Comparison of ENCODE assay signal across 14 cellular contexts in genomic region chr3:14410106-14410500, GRCh38. TPM values are rescaled to one million over a fixed set of nuclear protein-coding genes. Genes with fewer than 3 reads are reported as not detected.
A peak's percentile ranks its signal among the peaks of the same experiment; 100 is the strongest.
DNase-seq lines count a peak whose midpoint lies in the region; ATAC-seq, FAIRE-seq and TF ChIP-seq lines count a peak whose summit lies in the region.
"Had no signal": no experiment of that assay in that cellular context is flagged by ENCODE, and none has a peak within 500 bp of the region (broad histone marks: within the 10 kb centered on the region; RNA-seq: fewer than 3 reads in every experiment).

No MANE protein-coding gene starts in this region.

- peak overlapping the region in 2 of 3 experiments; percentile 15 to 39; a peak in 2 of 7 replicates for H3K27ac Mint-ChIP-seq in H9
- peak overlapping the region; percentile 71 for H3K27ac Mint-ChIP-seq in activated CD4-positive, alpha-beta memory T cell treated with anti-CD3 and anti-CD28 coated beads, Interleukin-2, amount 10 ng/mL, durations not matched to agents 7 days and 5 days
- no peak overlapping the region for H3K27ac Mint-ChIP-seq in T-cell
- H3K27ac Mint-ChIP-seq: memory B cell had no signal

- H3K36me3 ChIP-seq in mesenchymal stem cell (ENCODE audit: control insufficient read depth in 1 of 2, insufficient read depth in 2 of 2, low read depth in 1 of 2, low read length in 2 of 2), result peaks cover 6 to 48% of the 10 kb centered on the region in 2 experiments

- H3K79me1 ChIP-seq in H9 (ENCODE audit: insufficient read depth, low read depth, low read length, poor library complexity, severe bottlenecking) (peaks cover 14% of the 10 kb centered on the region), mesenchymal stem cell (replicated peaks; ENCODE audit: low read length, poor library complexity, severe bottlenecking) (peaks cover 11% of the 10 kb centered on the region)

- WGBS in A549 (ENCODE audit: missing lambda C conversion rate), result 47% methylated on average over 5 of the region's 5 CpGs
- WGBS in H9 (ENCODE audit: extremely low coverage, insufficient read length, low lambda C conversion rate), result no CpG with 5 or more reads among the region's 5 CpGs
- WGBS in mesenchymal stem cell, result 75% methylated on average over 3 of the region's 5 CpGs

- H3K18ac ChIP-seq in H9 (ENCODE audit: insufficient read length, low read depth, low read length) (no peak overlapping the region), mesenchymal stem cell (ENCODE audit: low read depth in 1 of 2, low read length in 2 of 2) (peak overlapping the region; percentile 79 to 85)

- FAIRE-seq in A549 (lab: Jason Lieb, UNC), result no peak
- FAIRE-seq: G401.6 had no signal

- no peak overlapping the region for H2BK20ac ChIP-seq in H9 (ENCODE audit: low read depth, low read length, poor library complexity, severe bottlenecking)

- no peak overlapping the region for H2BK120ac ChIP-seq in H9 (ENCODE audit: low read depth, low read length, poor library complexity, severe bottlenecking)
- H2BK120ac ChIP-seq in mesenchymal stem cell (ENCODE audit: low read depth, low read length), result no peak overlapping the region

- H4K5ac ChIP-seq in H9 (ENCODE audit: insufficient read length, low read depth, low read length), result no peak overlapping the region

- H4K91ac ChIP-seq in H9 (ENCODE audit: insufficient read length, low read depth, low read length), result no peak overlapping the region
- H4K91ac ChIP-seq in mesenchymal stem cell (ENCODE audit: low read length), result peak overlapping the region; percentile 94

- POLR2A ChIA-PET in A549 (lab: Yijun Ruan, JAX), result no interaction called here
- POLR2A ChIA-PET in activated CD4-positive, alpha-beta memory T cell treated with anti-CD3 and anti-CD28 coated beads, Interleukin-2, amount 10 ng/mL, durations not matched to agents 7 days and 5 days (lab: Charles Lee), result interaction anchor here (0.6 kb wide), 1 partner anchor 23 kb away, joined by 3 read pairs; no protein-coding TSS in a partner anchor
- POLR2A ChIA-PET in T-cell (lab: Charles Lee), result no interaction called here

- H3K23me2 ChIP-seq in H9 (ENCODE audit: insufficient read length, low read depth, low read length, poor library complexity, severe bottlenecking), result no peaks in the 10 kb centered on the region

- no peak overlapping the region for H3K56ac ChIP-seq in H9 (ENCODE audit: insufficient read length, low read depth, low read length)

- CTCF ChIA-PET in A549 (lab: Yijun Ruan, JAX) (interaction anchor here (1.7 kb wide), 1 partner anchor 52 kb away, joined by 5 read pairs; no protein-coding TSS in a partner anchor), T-cell (lab: Charles Lee) (no interaction called here)
- CTCF ChIA-PET in activated CD4-positive, alpha-beta memory T cell treated with anti-CD3 and anti-CD28 coated beads, Interleukin-2, amount 10 ng/mL, durations not matched to agents 7 days and 5 days (lab: Charles Lee), result interaction anchor here (1.7 kb wide), 1 partner anchor 149 kb away, joined by 3 read pairs; no protein-coding TSS in a partner anchor

- H3K27me3 Mint-ChIP-seq in H9 (ENCODE audit: low read depth), result no peaks in the 10 kb centered on the region
- H3K27me3 Mint-ChIP-seq in activated CD4-positive, alpha-beta memory T cell treated with anti-CD3 and anti-CD28 coated beads, Interleukin-2, amount 10 ng/mL, durations not matched to agents 7 days and 5 days, result no peaks in the 10 kb centered on the region
- H3K27me3 Mint-ChIP-seq in T-cell, result no peaks in the 10 kb centered on the region
- H3K27me3 Mint-ChIP-seq: memory B cell had no signal

- ATAC-seq in A549, result no peak
- no peak for ATAC-seq in HG03159 (IDR thresholded peaks at IDR 0.05; ENCODE audit: unreplicated experiment)
- no peak for ATAC-seq in T-cell (replicated peaks in 1 of 4)

- H3K4me2 ChIP-seq in A549 (peak overlapping the region; percentile 62), H9 (ENCODE audit: insufficient read depth, insufficient read length, low read length) (no peak overlapping the region), mesenchymal stem cell (ENCODE audit: low read length, poor library complexity, severe bottlenecking) (no peak overlapping the region)

- DNase-seq in A549 (ENCODE audit: low read depth in 1 of 2, low spot score in 1 of 2), result no peak
- DNase-seq in H9, result no peak
- no peak for DNase-seq in activated CD4-positive, alpha-beta memory T cell treated with anti-CD3 and anti-CD28 coated beads, Interleukin-2, amount 10 ng/mL, durations not matched to agents 7 days and 5 days
- no peak for DNase-seq in mesenchymal stem cell
- no peak for DNase-seq in COLO668 (lab: John Stamatoyannopoulos, UW; ENCODE audit: unreplicated experiment)
- DNase-seq in T-cell, result no peak
- DNase-seq in dedifferentiated amniotic fluid mesenchymal stem cell (ENCODE audit: extremely low spot score), result no peak
- DNase-seq: activated T-cell treated with anti-CD3 and anti-CD28 coated beads, Interleukin-2, amount 50 U/mL, for 1 hour; NCI-H1694 treated with DMSO at 0.1 percent for 48 hours; NCI-H526 treated with DMSO at 0.1 percent for 48 hours had no signal

- H4K20me1 ChIP-seq in H9 (ENCODE audit: control insufficient read depth, insufficient read depth, insufficient read length), result no peaks in the 10 kb centered on the region

- H3K9me3 Mint-ChIP-seq in H9, result no peaks in the 10 kb centered on the region; a peak in 1 of 5 replicates
- H3K9me3 Mint-ChIP-seq in activated CD4-positive, alpha-beta memory T cell treated with anti-CD3 and anti-CD28 coated beads, Interleukin-2, amount 10 ng/mL, durations not matched to agents 7 days and 5 days, result no peaks in the 10 kb centered on the region
- no peaks in the 10 kb centered on the region for H3K9me3 Mint-ChIP-seq in T-cell
- H3K9me3 Mint-ChIP-seq: memory B cell had no signal

- H3K23ac ChIP-seq in H9 (ENCODE audit: insufficient read length, low read depth, low read length) (no peak overlapping the region), mesenchymal stem cell (ENCODE audit: low read length in 2 of 2) (no peak overlapping the region)

- H3K4me3 ChIP-seq in A549 (no peak overlapping the region), mesenchymal stem cell (ENCODE audit: insufficient read depth in 1 of 2, low read depth in 1 of 2, low read length in 2 of 2) (no peak overlapping the region)

- no peak for TF ChIP-seq POLR2A in A549 (IDR thresholded peaks at IDR 0.05; ENCODE audit: low read length)

- peaks cover 27% of the 10 kb centered on the region; the same call in 1 of the 2 replicates for H3K79me2 ChIP-seq in H9 (ENCODE audit: insufficient read depth, low read length)

- H3K36me3 Mint-ChIP-seq in H9 (ENCODE audit: insufficient read depth in 1 of 3, low read depth in 3 of 3) (peaks cover 22 to 45% (median 30%) of the 10 kb centered on the region in 3 experiments), T-cell (peaks cover 18% of the 10 kb centered on the region)
- H3K36me3 Mint-ChIP-seq in activated CD4-positive, alpha-beta memory T cell treated with anti-CD3 and anti-CD28 coated beads, Interleukin-2, amount 10 ng/mL, durations not matched to agents 7 days and 5 days (ENCODE audit: low read depth), result peaks cover 30% of the 10 kb centered on the region

- TF ChIP-seq CTCF in A549 (IDR thresholded peaks at IDR 0.05), result no peak
- no peak for TF ChIP-seq CTCF in H9 (conservative IDR thresholded peaks at IDR 0.05)

- H2BK15ac ChIP-seq in H9 (ENCODE audit: low read depth, low read length), result no peak overlapping the region
- H2BK15ac ChIP-seq in mesenchymal stem cell (ENCODE audit: low read depth, poor library complexity, severe bottlenecking), result peak overlapping the region; percentile 26

- TF ChIP-seq EP300 in A549 (IDR thresholded peaks at IDR 0.05), result no peak

- H3K9me3 ChIP-seq in A549, result no peaks in the 10 kb centered on the region
- H3K9me3 ChIP-seq in H9 (ENCODE audit: control insufficient read depth, low read depth, low read length), result no peaks in the 10 kb centered on the region
- H3K9me3 ChIP-seq in mesenchymal stem cell (ENCODE audit: control insufficient read depth, low read length), result no peaks in the 10 kb centered on the region

- H2AFZ ChIP-seq in H9 (ENCODE audit: low read length) (no peak overlapping the region), mesenchymal stem cell (ENCODE audit: low read depth, low read length) (no peak overlapping the region)

- no peak overlapping the region for H3T11ph ChIP-seq in H9 (ENCODE audit: low read length)

- H2AK5ac ChIP-seq in H9 (ENCODE audit: insufficient read length, low read length) (no peak overlapping the region), mesenchymal stem cell (ENCODE audit: low read length, severe bottlenecking) (no peak overlapping the region)

- H3K4me1 Mint-ChIP-seq in H9, result peaks cover 47 to 66% of the 10 kb centered on the region in 2 experiments
- H3K4me1 Mint-ChIP-seq in activated CD4-positive, alpha-beta memory T cell treated with anti-CD3 and anti-CD28 coated beads, Interleukin-2, amount 10 ng/mL, durations not matched to agents 7 days and 5 days, result peaks cover 47% of the 10 kb centered on the region
- H3K4me1 Mint-ChIP-seq in T-cell, result peaks cover 37 to 57% (median 43%) of the 10 kb centered on the region in 3 donors

- H3K14ac ChIP-seq in H9 (ENCODE audit: insufficient read depth, low read length) (no peak overlapping the region), mesenchymal stem cell (ENCODE audit: low read length in 2 of 2) (no peak overlapping the region)

- H3K27ac ChIP-seq in A549 (peak overlapping the region; percentile 92 to 98), H9 (ENCODE audit: insufficient read length, low read depth, low read length) (no peak overlapping the region), mesenchymal stem cell (ENCODE audit: low read length, poor library complexity, severe bottlenecking) (peak overlapping the region; percentile 13)
- H3K27ac ChIP-seq: VCaP had no signal

- H3K4me1 ChIP-seq in A549 (peaks cover 99% of the 10 kb centered on the region), H9 (ENCODE audit: insufficient read depth, low read length) (peaks cover 9% of the 10 kb centered on the region; the same call in 1 of the 2 replicates), mesenchymal stem cell (ENCODE audit: control insufficient read depth, insufficient read depth, low read depth, low read length) (peaks cover 59% of the 10 kb centered on the region)

- H3K4ac ChIP-seq in H9 (ENCODE audit: low read depth, low read length) (no peak overlapping the region), mesenchymal stem cell (ENCODE audit: low read depth in 1 of 2, low read length in 2 of 2) (peak overlapping the region; percentile 60 to 78)

- no peak overlapping the region for H4K8ac ChIP-seq in H9 (replicated peaks; ENCODE audit: insufficient read length, low read depth, low read length)
- peak overlapping the region; percentile 93 for H4K8ac ChIP-seq in mesenchymal stem cell (ENCODE audit: low read length)

- TF ChIP-seq RAD21 in A549 (conservative IDR thresholded peaks at IDR 0.05 in 1 of 2, IDR thresholded peaks at IDR 0.05 in 1 of 2), result no peak

- H2BK5ac ChIP-seq in H9 (ENCODE audit: insufficient read length, low read length) (no peak overlapping the region), mesenchymal stem cell (ENCODE audit: low read depth, low read length, poor library complexity, severe bottlenecking) (no peak overlapping the region)

- H3K4me3 Mint-ChIP-seq in H9 (no peak overlapping the region), T-cell (no peak overlapping the region)
- no peak overlapping the region for H3K4me3 Mint-ChIP-seq in activated CD4-positive, alpha-beta memory T cell treated with anti-CD3 and anti-CD28 coated beads, Interleukin-2, amount 10 ng/mL, durations not matched to agents 7 days and 5 days
- H3K4me3 Mint-ChIP-seq: memory B cell had no signal

- H2BK12ac ChIP-seq in H9 (ENCODE audit: insufficient read length, low read depth, low read length) (no peak overlapping the region), mesenchymal stem cell (ENCODE audit: low read length in 2 of 2) (peak overlapping the region; percentile 49 to 85)

- no peak overlapping the region for H3K9ac ChIP-seq in H9 (ENCODE audit: extremely low read depth, insufficient read length, low read length)
- peak overlapping the region; percentile 35 for H3K9ac ChIP-seq in mesenchymal stem cell (ENCODE audit: low read length)

- H3K27me3 ChIP-seq in H9 (ENCODE audit: insufficient read depth, low read length) (no peaks in the 10 kb centered on the region), mesenchymal stem cell (ENCODE audit: control insufficient read depth in 1 of 2, insufficient read depth in 1 of 2, low read length in 2 of 2) (no peaks in the 10 kb centered on the region)

RNA-seq across cellular contexts. Expression of gene SLC6A6, which starts 7.7 kb away (rescaled TPM):
- polyA plus RNA-seq in A549 (2011; rRNA removed) (73.3 and 76.2 TPM in 2 replicates), A549 (2017; fragmentation: RNase III; extraction: RNeasy Plus Mini Kit Qiagen cat#74134 plus additional on column Dnase treatment) (66.2 to 73.8 TPM (median 66.5 TPM) in 3 replicates)
- polyA plus RNA-seq in A549 (2012; cell fraction: cytosol; rRNA removed), result 39.4 and 55.1 TPM in 2 replicates
- 144 and 151 TPM in 2 replicates for polyA plus RNA-seq in A549 (2012; cell fraction: nucleus; rRNA removed)
- polyA minus RNA-seq in A549 (2011; rRNA and poly(A)+ RNA removed), result 141 and 148 TPM in 2 replicates
- total RNA-seq in H9 (2021) (70.8 and 72.6 TPM in 2 replicates), T-cell (10 to 100 TPM; 49.3 to 72.5 (median 63.6) TPM)
- 10 to 100 TPM; 59.0 to 61.5 TPM for total RNA-seq in activated CD4-positive, alpha-beta memory T cell treated with anti-CD3 and anti-CD28 coated beads, Interleukin-2, amount 10 ng/mL, durations not matched to agents 7 days and 5 days
- 34.8 TPM for polyA plus RNA-seq in mesenchymal stem cell (2013, experiment 1 of 2)
- 33.8 TPM for polyA plus RNA-seq in mesenchymal stem cell (2013, experiment 2 of 2)

Comparison
In these comparisons a context has a peak if more than half of its experiments do, and no peak if none do; other contexts are left out.
1. H3K27ac Mint-ChIP-seq: peak in H9 (2 of 3) and activated CD4-positive, alpha-beta memory T cell treated with anti-CD3 and anti-CD28 coated beads, Interleukin-2, amount 10 ng/mL, durations not matched to agents 7 days and 5 days (single experiment); none in T-cell (0 of 2).
2. CTCF ChIA-PET loops: an anchor here in A549 (1.7 kb wide) and activated CD4-positive, alpha-beta memory T cell treated with anti-CD3 and anti-CD28 coated beads, Interleukin-2, amount 10 ng/mL, durations not matched to agents 7 days and 5 days (1.7 kb wide); none called in T-cell.